ENCODE assay signal across 37 cellular contexts in the genomic region with DNA sequence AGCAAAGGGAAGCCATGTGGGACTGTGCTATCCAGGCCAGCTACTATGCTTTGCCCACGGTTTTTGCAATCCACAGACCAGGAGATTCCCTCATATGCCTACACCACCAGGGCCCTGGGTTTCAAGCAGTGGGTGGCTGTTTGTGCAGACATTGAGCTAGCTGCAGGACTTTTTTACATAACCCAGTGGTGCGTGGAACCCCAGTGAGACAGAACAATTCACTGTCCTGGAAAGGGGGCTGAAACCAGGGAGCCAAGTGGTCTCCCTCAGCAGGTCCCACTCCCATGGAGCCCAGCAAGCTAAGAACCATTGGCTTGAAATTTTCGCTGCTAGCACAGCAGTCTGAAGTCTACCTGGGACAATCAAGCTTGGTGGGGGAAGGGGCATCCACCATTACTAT.
DNase-seq lines count a peak whose midpoint lies in the region; ATAC-seq, FAIRE-seq and TF ChIP-seq lines count a peak whose summit lies in the region.
"Had no signal": no experiment of that assay in that cellular context is flagged by ENCODE, and none has a peak within 500 bp of the region (broad histone marks: within the 10 kb centered on the region; RNA-seq: fewer than 3 reads in every experiment).

No MANE protein-coding gene starts in this region.

- H3K4me1 Mint-ChIP-seq in GM23338 (peaks cover 3% of the 10 kb centered on the region; the same call in 2 of the 3 replicates), WTC11 (peaks cover 14% of the 10 kb centered on the region), T-helper 17 cell (no peaks in the 10 kb centered on the region)
- H3K4me1 Mint-ChIP-seq: B cell; CD14-positive monocyte; CD4-positive, alpha-beta memory T cell; CD4-positive, CD25-positive, alpha-beta regulatory T cell; CD8-positive, alpha-beta memory T cell had no signal

- TF ChIP-seq EP300 in H1 (IDR thresholded peaks at IDR 0.05; ENCODE audit: borderline replicate concordance in 1 of 2, low read depth in 2 of 2, low read length in 2 of 2), result no peak

- H3K4me3 ChIP-seq in GM23338 (no peak overlapping the region), H1 (ENCODE audit: extremely low read depth in 1 of 4, insufficient read depth in 2 of 4, low read depth in 3 of 4, low read length in 4 of 4) (no peak overlapping the region)
- H3K4me3 ChIP-seq: A549; BLaER1; BLaER1 treated with 17β-estradiol and CSF1 and Interleukin-3, amounts not matched to agents 10 nM and 100 nM had no signal

- no peak overlapping the region for H3K4ac ChIP-seq in H1 (replicated peaks; ENCODE audit: insufficient read length, low read depth, low read length)

- CTCF ChIA-PET in WTC11 (lab: Charles Lee), result no interaction called here
- CTCF ChIA-PET in H1 (lab: Charles Lee; ENCODE audit: partially characterized antibody), result interaction anchor here (1.0 kb wide), 1 partner anchor 11 kb away, joined by 3 read pairs; no protein-coding TSS in a partner anchor

- H3K9me3 Mint-ChIP-seq in GM23338 (0 out of 3 replicates have a peak, but pooled peaks cover 6% of the 10 kb centered on the region), WTC11 (peaks cover 18% of the 10 kb centered on the region)
- H3K9me3 Mint-ChIP-seq: CD4-positive, alpha-beta T cell had no signal

- H3K9me3 ChIP-seq in H1 (ENCODE audit: insufficient read depth in 2 of 2, low read depth in 1 of 2, low read length in 1 of 2) (no peaks in the 10 kb centered on the region), T-helper 17 cell (ENCODE audit: control insufficient read depth, low read length, poor library complexity, severe bottlenecking) (no peaks in the 10 kb centered on the region)
- H3K9me3 ChIP-seq: A549; BE2C; BLaER1; BLaER1 treated with 17β-estradiol and CSF1 and Interleukin-3, amounts not matched to agents 10 nM and 100 nM; Caco-2 had no signal

- H2BK5ac ChIP-seq in H1 (ENCODE audit: low read depth, low read length), result no peak overlapping the region; the same call in 1 of the 2 replicates

- 0 out of 2 replicates have a peak overlapping the region, but pooled peaks have one; percentile 12 for H2BK12ac ChIP-seq in H1 (ENCODE audit: low read depth, low read length)

- ATAC-seq in GM23338, result no peak
- ATAC-seq in WTC11, result no peak
- no peak for ATAC-seq in GM21390 (IDR thresholded peaks at IDR 0.05; ENCODE audit: unreplicated experiment)
- ATAC-seq in T-helper 17 cell, result no peak
- ATAC-seq: A549; CD8-positive, alpha-beta T cell had no signal

- intact Hi-C loops in posterior vena cava (cut with DNase I), result no loop called here

- H3K14ac ChIP-seq in H1 (ENCODE audit: insufficient read length), result no peak overlapping the region

- no peak overlapping the region for H2BK15ac ChIP-seq in H1 (ENCODE audit: low read length)

- peaks cover 6% of the 10 kb centered on the region for H3K9me2 ChIP-seq in GM23338 (ENCODE audit: insufficient read depth)

- H3K4me2 ChIP-seq in GM23338 (no peak overlapping the region), H1 (ENCODE audit: insufficient read depth in 1 of 2, low read depth in 2 of 2, low read length in 2 of 2) (no peak overlapping the region)
- H3K4me2 ChIP-seq: A549; BLaER1; BLaER1 treated with 17β-estradiol and CSF1 and Interleukin-3, amounts not matched to agents 10 nM and 100 nM had no signal

- H3K4me3 Mint-ChIP-seq in GM23338 (no peak overlapping the region), WTC11 (no peak overlapping the region), T-helper 17 cell (no peak overlapping the region)
- H3K4me3 Mint-ChIP-seq: B cell; CD14-positive monocyte; CD4-positive, alpha-beta memory T cell; CD4-positive, alpha-beta T cell; CD4-positive, CD25-positive, alpha-beta regulatory T cell; CD8-positive, alpha-beta memory T cell; CD8-positive, alpha-beta T cell had no signal

- H3K4me1 ChIP-seq in GM23338 (ENCODE audit: insufficient read depth) (no peaks in the 10 kb centered on the region), H1 (replicated peaks in 1 of 4; ENCODE audit: control insufficient read depth in 3 of 4, insufficient read depth in 4 of 4, low read length in 3 of 4) (no peaks in the 10 kb centered on the region)
- H3K4me1 ChIP-seq: A549; BLaER1; BLaER1 treated with 17β-estradiol and CSF1 and Interleukin-3, amounts not matched to agents 10 nM and 100 nM; Caco-2 had no signal

- H3K36me3 Mint-ChIP-seq in GM23338 (ENCODE audit: low read depth) (no peaks in the 10 kb centered on the region; the same call in 1 of the 3 replicates), WTC11 (peaks cover 10% of the 10 kb centered on the region), T-helper 17 cell (ENCODE audit: low read depth) (no peaks in the 10 kb centered on the region)
- H3K36me3 Mint-ChIP-seq: CD14-positive monocyte; CD4-positive, alpha-beta memory T cell; CD4-positive, CD25-positive, alpha-beta regulatory T cell; CD8-positive, alpha-beta memory T cell; CD8-positive, alpha-beta T cell had no signal

- POLR2A ChIA-PET in WTC11 (lab: Charles Lee) (no interaction called here), H1 (lab: Charles Lee; ENCODE audit: partially characterized antibody) (no interaction called here)

- H3K27ac ChIP-seq in GM23338 (ENCODE audit: low read depth) (no peak overlapping the region), H1 (ENCODE audit: low read depth, low read length) (no peak overlapping the region)
- H3K27ac ChIP-seq: 22Rv1; A549; BLaER1; BLaER1 treated with 17β-estradiol and CSF1 and Interleukin-3, amounts not matched to agents 10 nM and 100 nM; C4-2B had no signal

- no peak for DNase-seq in GM23338 (ENCODE audit: low spot score)
- no peak for DNase-seq in WTC11 (ENCODE audit: low spot score)
- no peak for DNase-seq in H1 (ENCODE audit: low read depth in 1 of 2, low spot score in 2 of 2)
- peak; percentile 20 for DNase-seq in posterior vena cava (ENCODE audit: low spot score)
- DNase-seq in inferior parietal cortex (ENCODE audit: extremely low spot score), result no peak
- DNase-seq in T-helper 17 cell, result no peak
- DNase-seq in SK-N-DZ (ENCODE audit: low spot score), result no peak
- DNase-seq: 8988T; ACHN; AML-193; BE2C; C1 segment of cervical spinal cord; Caco-2; Calu3; CD4-positive, alpha-beta memory T cell; CD4-positive, alpha-beta T cell; CD4-positive, CD25-positive, alpha-beta regulatory T cell; CD8-positive, alpha-beta memory T cell; CD8-positive, alpha-beta T cell; COR-L47; DMS 273 treated with DMSO at 0.1 percent for 48 hours; DMS153; DMS53; DMS79; DMS79 treated with DMSO at 0.1 percent for 48 hours; DND-41; EL had no signal

- no peak overlapping the region for H2BK20ac ChIP-seq in H1 (ENCODE audit: low read length)

- H3K9ac ChIP-seq in H1 (replicated peaks in 1 of 4; ENCODE audit: extremely low read depth in 1 of 4, low read depth in 3 of 4, low read length in 3 of 4), result no peak overlapping the region
- H3K9ac ChIP-seq: BLaER1; BLaER1 treated with 17β-estradiol and CSF1 and Interleukin-3, amounts not matched to agents 10 nM and 100 nM had no signal

- no peaks in the 10 kb centered on the region for H3K79me1 ChIP-seq in H1 (ENCODE audit: low read depth, low read length)

- H3K27me3 ChIP-seq in GM23338 (ENCODE audit: insufficient read depth) (no peaks in the 10 kb centered on the region), H1 (replicated peaks in 1 of 4; ENCODE audit: control insufficient read depth in 3 of 4, extremely low read depth in 1 of 4, insufficient read depth in 3 of 4, low read length in 3 of 4) (peaks cover 0 to 1% (median 0%) of the 10 kb centered on the region in 4 experiments; a peak in 1 of 7 replicates)
- H3K27me3 ChIP-seq: BE2C; BLaER1; BLaER1 treated with 17β-estradiol and CSF1 and Interleukin-3, amounts not matched to agents 10 nM and 100 nM had no signal

- H4K20me1 ChIP-seq in GM23338 (replicated peaks; ENCODE audit: insufficient read depth) (no peaks in the 10 kb centered on the region), H1 (replicated peaks in 1 of 2; ENCODE audit: control insufficient read depth in 1 of 2, insufficient read depth in 2 of 2, low read length in 2 of 2) (no peaks in the 10 kb centered on the region)
- H4K20me1 ChIP-seq: BLaER1; BLaER1 treated with 17β-estradiol and CSF1 and Interleukin-3, amounts not matched to agents 10 nM and 100 nM had no signal

- H4K8ac ChIP-seq in H1 (ENCODE audit: extremely low read depth, insufficient read depth, low read length), result no peak overlapping the region

- H3K23me2 ChIP-seq in H1 (ENCODE audit: low read depth, low read length), result no peaks in the 10 kb centered on the region

- TF ChIP-seq CTCF in GM23338 (conservative IDR thresholded peaks at IDR 0.05; ENCODE audit: low read depth in 2 of 2), result no peak
- no peak for TF ChIP-seq CTCF in WTC11 (IDR thresholded peaks at IDR 0.05)
- TF ChIP-seq CTCF in H1 (IDR thresholded peaks at IDR 0.05; ENCODE audit: control extremely low read depth in 1 of 3, insufficient read depth in 1 of 3, low read depth in 1 of 3, low read length in 3 of 3), result no peak

- no peak overlapping the region for H3K18ac ChIP-seq in H1 (ENCODE audit: extremely low read depth, low read length)

- FAIRE-seq in H1 (lab: Jason Lieb, UNC), result no peak
- FAIRE-seq: A204.1, A549, D721Med had no signal

- 0 out of 2 replicates have a peak overlapping the region, but pooled peaks have one; percentile 52 for H2AFZ ChIP-seq in GM23338
- no peak overlapping the region for H2AFZ ChIP-seq in H1 (ENCODE audit: low read length)

- no peak overlapping the region for H3K23ac ChIP-seq in H1 (ENCODE audit: insufficient read length)

- H3K27me3 Mint-ChIP-seq in GM23338 (ENCODE audit: insufficient read depth, low read depth, poor library complexity) (no peaks in the 10 kb centered on the region), WTC11 (ENCODE audit: low read depth) (no peaks in the 10 kb centered on the region), T-helper 17 cell (no peaks in the 10 kb centered on the region)
- H3K27me3 Mint-ChIP-seq: B cell; CD4-positive, alpha-beta memory T cell; CD4-positive, alpha-beta T cell; CD4-positive, CD25-positive, alpha-beta regulatory T cell; CD8-positive, alpha-beta memory T cell had no signal

- H4K91ac ChIP-seq in H1 (replicated peaks; ENCODE audit: insufficient read length, low read length), result no peak overlapping the region

- TF ChIP-seq POLR2A in H1 (IDR thresholded peaks at IDR 0.05; ENCODE audit: control extremely low read depth in 1 of 2, low read depth in 2 of 2, low read length in 2 of 2), result no peak

- no peak overlapping the region for H2BK120ac ChIP-seq in H1 (replicated peaks; ENCODE audit: low read depth, low read length)

- no peaks in the 10 kb centered on the region for H3F3A ChIP-seq in GM23338 (replicated peaks; ENCODE audit: low read depth)

- no peak overlapping the region for H2AK5ac ChIP-seq in H1 (ENCODE audit: low read depth, low read length)

- no peaks in the 10 kb centered on the region for H3K36me3 ChIP-seq in GM23338 (ENCODE audit: insufficient read depth)
- H3K36me3 ChIP-seq in H1 (ENCODE audit: control insufficient read depth in 2 of 4, insufficient read depth in 4 of 4, low read length in 3 of 4), result no peaks in the 10 kb centered on the region
- H3K36me3 ChIP-seq: BE2C; BLaER1; BLaER1 treated with 17β-estradiol and CSF1 and Interleukin-3, amounts not matched to agents 10 nM and 100 nM had no signal

- H3K79me2 ChIP-seq in GM23338 (replicated peaks; ENCODE audit: insufficient read depth) (no peaks in the 10 kb centered on the region), H1 (ENCODE audit: control insufficient read depth in 1 of 2, insufficient read depth in 2 of 2, low read length in 2 of 2) (no peaks in the 10 kb centered on the region)

- no peak for TF ChIP-seq RAD21 in H1 (IDR thresholded peaks at IDR 0.05 in 1 of 2, conservative IDR thresholded peaks at IDR 0.05 in 1 of 2; ENCODE audit: low read depth in 2 of 2, low read length in 2 of 2)

- H3K27ac Mint-ChIP-seq in GM23338, result no peak overlapping the region
- H3K27ac Mint-ChIP-seq in WTC11, result no peak overlapping the region
- no peak overlapping the region for H3K27ac Mint-ChIP-seq in T-helper 17 cell
- H3K27ac Mint-ChIP-seq: B cell; CD4-positive, alpha-beta memory T cell; CD4-positive, alpha-beta T cell; CD4-positive, CD25-positive, alpha-beta regulatory T cell; CD8-positive, alpha-beta T cell had no signal

- WGBS in H1 (ENCODE audit: extremely low coverage in 1 of 2, insufficient coverage in 1 of 2, insufficient read length in 1 of 2, insufficient replicate concordance in 2 of 2, low coverage in 1 of 2, low lambda C conversion rate in 2 of 2, missing lambda C conversion rate in 1 of 2), 2 experiments, result 94% methylated on average over 3 of the region's 3 CpGs; no CpG with 5 or more reads in 1 of the 2 experiments

- no peak overlapping the region for H4K5ac ChIP-seq in H1 (ENCODE audit: insufficient read length, low read depth, low read length)

- no peak overlapping the region for H3K56ac ChIP-seq in H1 (replicated peaks; ENCODE audit: insufficient read length, low read depth, low read length)
